ENCODE assay signal across 8 cellular contexts in the genomic region with DNA sequence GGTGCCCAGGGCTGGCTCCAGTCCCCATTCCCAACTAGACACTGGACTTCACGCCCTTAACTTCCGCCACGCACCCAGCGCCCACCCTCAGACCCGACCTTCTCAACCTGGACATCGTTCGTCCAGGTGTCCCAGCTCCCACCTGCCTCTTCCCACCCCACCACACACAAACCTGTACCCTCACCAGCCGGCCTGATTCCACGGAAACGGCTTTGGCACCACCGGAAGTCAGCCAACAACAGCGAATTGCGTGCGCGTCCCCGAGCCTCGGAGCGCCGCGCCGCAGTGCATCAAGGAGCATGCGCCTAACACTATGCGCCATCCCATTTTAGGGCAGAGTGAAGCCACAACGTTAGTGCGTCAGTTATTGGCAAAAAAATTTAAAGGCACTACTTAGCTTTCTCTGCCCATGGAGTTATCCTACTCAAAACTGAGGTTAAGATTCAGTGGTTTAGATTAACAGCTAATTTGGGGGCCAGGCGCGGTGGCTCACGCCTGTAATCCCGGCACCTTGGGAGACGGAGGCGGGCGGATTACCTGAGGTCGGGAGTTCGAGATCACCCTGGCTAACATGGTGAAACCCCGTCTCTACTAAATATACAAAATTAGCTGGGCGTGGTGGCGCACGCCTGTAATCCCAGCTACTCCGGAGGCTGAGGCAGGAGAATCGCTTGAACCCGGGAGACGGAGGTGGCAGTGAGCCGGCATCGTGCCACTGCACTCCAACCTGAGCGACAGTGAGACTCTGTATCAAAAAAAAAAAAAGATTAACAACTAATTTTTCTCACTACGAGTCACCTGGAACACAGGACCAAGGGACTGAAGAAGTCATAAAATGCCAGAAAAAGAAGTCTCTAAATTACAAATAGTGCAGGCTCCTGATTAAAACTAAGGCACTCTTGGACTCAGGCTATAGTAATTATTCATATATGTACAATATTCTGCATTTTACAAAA. TPM values are rescaled to one million over a fixed set of nuclear protein-coding genes. Genes with fewer than 3 reads are reported as not detected.
DNase-seq lines count a peak whose midpoint lies in the region; ATAC-seq and TF ChIP-seq lines count a peak whose summit lies in the region.

A gene with protein sequence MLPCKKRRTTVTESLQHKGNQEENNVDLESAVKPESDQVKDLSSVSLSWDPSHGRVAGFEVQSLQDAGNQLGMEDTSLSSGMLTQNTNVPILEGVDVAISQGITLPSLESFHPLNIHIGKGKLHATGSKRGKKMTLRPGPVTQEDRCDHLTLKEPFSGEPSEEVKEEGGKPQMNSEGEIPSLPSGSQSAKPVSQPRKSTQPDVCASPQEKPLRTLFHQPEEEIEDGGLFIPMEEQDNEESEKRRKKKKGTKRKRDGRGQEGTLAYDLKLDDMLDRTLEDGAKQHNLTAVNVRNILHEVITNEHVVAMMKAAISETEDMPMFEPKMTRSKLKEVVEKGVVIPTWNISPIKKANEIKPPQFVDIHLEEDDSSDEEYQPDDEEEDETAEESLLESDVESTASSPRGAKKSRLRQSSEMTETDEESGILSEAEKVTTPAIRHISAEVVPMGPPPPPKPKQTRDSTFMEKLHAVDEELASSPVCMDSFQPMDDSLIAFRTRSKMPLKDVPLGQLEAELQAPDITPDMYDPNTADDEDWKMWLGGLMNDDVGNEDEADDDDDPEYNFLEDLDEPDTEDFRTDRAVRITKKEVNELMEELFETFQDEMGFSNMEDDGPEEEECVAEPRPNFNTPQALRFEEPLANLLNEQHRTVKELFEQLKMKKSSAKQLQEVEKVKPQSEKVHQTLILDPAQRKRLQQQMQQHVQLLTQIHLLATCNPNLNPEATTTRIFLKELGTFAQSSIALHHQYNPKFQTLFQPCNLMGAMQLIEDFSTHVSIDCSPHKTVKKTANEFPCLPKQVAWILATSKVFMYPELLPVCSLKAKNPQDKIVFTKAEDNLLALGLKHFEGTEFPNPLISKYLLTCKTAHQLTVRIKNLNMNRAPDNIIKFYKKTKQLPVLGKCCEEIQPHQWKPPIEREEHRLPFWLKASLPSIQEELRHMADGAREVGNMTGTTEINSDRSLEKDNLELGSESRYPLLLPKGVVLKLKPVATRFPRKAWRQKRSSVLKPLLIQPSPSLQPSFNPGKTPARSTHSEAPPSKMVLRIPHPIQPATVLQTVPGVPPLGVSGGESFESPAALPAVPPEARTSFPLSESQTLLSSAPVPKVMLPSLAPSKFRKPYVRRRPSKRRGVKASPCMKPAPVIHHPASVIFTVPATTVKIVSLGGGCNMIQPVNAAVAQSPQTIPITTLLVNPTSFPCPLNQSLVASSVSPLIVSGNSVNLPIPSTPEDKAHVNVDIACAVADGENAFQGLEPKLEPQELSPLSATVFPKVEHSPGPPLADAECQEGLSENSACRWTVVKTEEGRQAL (N-terminal part only) (minus strand): TSS at position 240 of the 956 bp plus-strand sequence. CDS start 3,434 bp downstream, outside the sequence.

- H3K4me3 Mint-ChIP-seq in IgD-negative memory B cell (peak within 1 kb of the TSS; percentile 87 to 100 (median 98)), endothelial cell (ENCODE audit: unreplicated experiment) (peak within 1 kb of the TSS; percentile 100)

- no peak for TF ChIP-seq CTCF in endothelial cell (IDR thresholded peaks at IDR 0.05; ENCODE audit: unreplicated experiment)

- H3K36me3 ChIP-seq in mesodermal cell (ENCODE audit: control insufficient read depth, insufficient read depth, low read length) = peaks cover 33% of the 10 kb centered on the region

- H3K4me3 ChIP-seq in mesodermal cell (ENCODE audit: extremely low read depth, insufficient read depth, low read length, poor library complexity, severe bottlenecking) = peak within 1 kb of the TSS; percentile 79

- H3K4me1 Mint-ChIP-seq in IgD-negative memory B cell (peaks cover 19 to 28% (median 24%) of the 10 kb centered on the region in 3 donors), endothelial cell (ENCODE audit: unreplicated experiment) (peaks cover 23% of the 10 kb centered on the region)

- H3K9me3 Mint-ChIP-seq in IgD-negative memory B cell = no peaks in the 10 kb centered on the region
- H3K9me3 Mint-ChIP-seq in endothelial cell (ENCODE audit: unreplicated experiment) = no peaks in the 10 kb centered on the region

- peak; percentile 98 for DNase-seq in COLO829 (ENCODE audit: low spot score)
- peak; percentile 97 for DNase-seq in OCI-M1 (lab: John Stamatoyannopoulos, UW)
- peak; percentile 83 for DNase-seq in activated T-cell treated with anti-CD3 and anti-CD28 coated beads for 1 hour (ENCODE audit: low read depth)
- peak; percentile 84 for DNase-seq in endothelial cell (ENCODE audit: low spot score)
- peak; percentile 75 to 76 for DNase-seq in stimulated activated CD8-positive, alpha-beta memory T cell treated with anti-CD3 and anti-CD28 coated beads, Interleukin-15, amount 100 ng/mL, for 4 hours (ENCODE audit: low read depth in 2 of 2)

- H3K27ac Mint-ChIP-seq in IgD-negative memory B cell (peak within 1 kb of the TSS; percentile 74 to 99 (median 95)), endothelial cell (ENCODE audit: unreplicated experiment) (peak within 1 kb of the TSS; percentile 100)

- 14 to 28% methylated on average over 28 to 36 of the region's 46 CpGs for WGBS in mesodermal cell (ENCODE audit: insufficient coverage in 2 of 2), 2 experiments

- no peaks in the 10 kb centered on the region for H3K4me1 ChIP-seq in mesodermal cell (ENCODE audit: control insufficient read depth, insufficient read depth, low read length, poor library complexity, severe bottlenecking)

- H3K27me3 Mint-ChIP-seq in IgD-negative memory B cell (no peaks in the 10 kb centered on the region), endothelial cell (ENCODE audit: unreplicated experiment) (peaks cover 14% of the 10 kb centered on the region)

- H3K27ac ChIP-seq in mesodermal cell (ENCODE audit: low read depth, low read length, severe bottlenecking) = peak within 1 kb of the TSS; percentile 37

- H3K36me3 Mint-ChIP-seq in IgD-negative memory B cell = peaks cover 6% of the 10 kb centered on the region
- peaks cover 18% of the 10 kb centered on the region for H3K36me3 Mint-ChIP-seq in endothelial cell (ENCODE audit: low read depth, unreplicated experiment)

- no peaks in the 10 kb centered on the region for H3K9me3 ChIP-seq in mesodermal cell (ENCODE audit: control insufficient read depth, low read length)

- peak; percentile 34 for ATAC-seq in GM21423 (IDR thresholded peaks at IDR 0.05; ENCODE audit: unreplicated experiment)

RNA-seq across cellular contexts. Expression of the gene that starts here (rescaled TPM):
- 37.7 TPM for polyA plus RNA-seq in IgD-negative memory B cell
- total RNA-seq in endothelial cell (ENCODE audit: unreplicated experiment) = 72.7 TPM
- polyA plus RNA-seq in mesodermal cell (2013, experiment 1 of 2) = 22.8 TPM
- polyA plus RNA-seq in mesodermal cell (2013, experiment 2 of 2) = 22.9 TPM

Comparison
In these comparisons a context has a peak if more than half of its experiments do, and no peak if none do; other contexts are left out.
1. Peak in every context shown above with its lines: DNase-seq, ATAC-seq, H3K4me3 ChIP-seq and H3K27ac ChIP-seq.